In the genomic region with DNA sequence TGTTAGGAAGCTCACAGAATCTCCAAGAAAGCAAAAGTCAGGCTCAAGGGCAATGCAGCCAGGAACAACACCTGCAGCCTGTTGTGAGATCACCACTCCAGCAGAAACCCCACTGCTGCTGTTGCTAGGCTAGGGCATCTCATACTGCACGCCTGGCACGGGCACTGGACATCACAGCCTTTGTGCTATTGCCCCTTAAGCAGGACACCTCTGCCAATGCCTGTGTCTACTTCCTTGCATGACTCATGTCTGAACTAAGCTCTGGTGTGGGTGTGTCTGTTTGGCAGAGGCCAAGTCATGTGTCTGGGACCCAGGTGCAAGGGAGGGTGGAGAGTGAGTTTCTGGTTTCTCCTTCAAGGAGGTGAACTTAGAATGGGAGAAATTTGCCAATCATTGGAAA, we compare ENCODE assay signal across 9 cellular contexts. TPM values are rescaled to one million over a fixed set of nuclear protein-coding genes. Genes with fewer than 3 reads are reported as not detected.
DNase-seq lines count a peak whose midpoint lies in the region; ATAC-seq and TF ChIP-seq lines count a peak whose summit lies in the region.
"Had no signal": no experiment of that assay in that cellular context is flagged by ENCODE, and none has a peak within 500 bp of the region (broad histone marks: within the 10 kb centered on the region; RNA-seq: fewer than 3 reads in every experiment).

No MANE protein-coding gene starts in this region.

- H3K4me3 ChIP-seq in AG10803 (ENCODE audit: low read length) (no peak overlapping the region), smooth muscle cell (no peak overlapping the region)
- H3K4me3 ChIP-seq: vagina had no signal

- no peaks in the 10 kb centered on the region for H3K36me3 ChIP-seq in smooth muscle cell (ENCODE audit: low read depth)
- H3K36me3 ChIP-seq: vagina had no signal

- peak overlapping the region; percentile 100 for H3K27ac ChIP-seq in foreskin keratinocyte
- H3K27ac ChIP-seq in smooth muscle cell (ENCODE audit: low read depth): peak overlapping the region; percentile 75

- peak; percentile 88 for ATAC-seq in GM18909 (IDR thresholded peaks at IDR 0.05; ENCODE audit: poor library complexity, unreplicated experiment)
- peak; percentile 75 for ATAC-seq in HG03039 (IDR thresholded peaks at IDR 0.05; ENCODE audit: unreplicated experiment)
- ATAC-seq in foreskin keratinocyte: peak; percentile 89

- H3K9ac ChIP-seq in smooth muscle cell (ENCODE audit: low read depth): no peak overlapping the region

- no peaks in the 10 kb centered on the region for H3F3A ChIP-seq in smooth muscle cell (ENCODE audit: low read depth)

- TF ChIP-seq CTCF in AG10803 (conservative IDR thresholded peaks at IDR 0.05; ENCODE audit: low read length) (no peak), foreskin keratinocyte (conservative IDR thresholded peaks at IDR 0.05) (no peak), smooth muscle cell (IDR thresholded peaks at IDR 0.05; ENCODE audit: borderline replicate concordance, insufficient read depth, poor library complexity, severe bottlenecking) (no peak)

- no peaks in the 10 kb centered on the region for H4K20me1 ChIP-seq in smooth muscle cell (ENCODE audit: low read depth)

- H3K4me2 ChIP-seq in smooth muscle cell: no peak overlapping the region

- no peaks in the 10 kb centered on the region for H3K9me3 ChIP-seq in smooth muscle cell (replicated peaks; ENCODE audit: low read depth)
- H3K9me3 ChIP-seq: vagina had no signal

- H3K27me3 ChIP-seq in foreskin keratinocyte (no peaks in the 10 kb centered on the region), smooth muscle cell (ENCODE audit: low read depth) (no peaks in the 10 kb centered on the region)
- H3K27me3 ChIP-seq: vagina had no signal

- 65% methylated on average over 2 of the region's 2 CpGs for WGBS in smooth muscle cell (ENCODE audit: low lambda C conversion rate)

- peaks cover 35% of the 10 kb centered on the region for H3K4me1 ChIP-seq in foreskin keratinocyte
- peaks cover 5% of the 10 kb centered on the region for H3K4me1 ChIP-seq in smooth muscle cell (ENCODE audit: low read depth)

- H3K79me2 ChIP-seq in smooth muscle cell (ENCODE audit: low read depth): no peaks in the 10 kb centered on the region

- peak; percentile 74 for DNase-seq in AG10803 (ENCODE audit: low read depth)
- peak; percentile 79 for DNase-seq in NCI-H460 (ENCODE audit: extremely low read depth, low read depth)
- DNase-seq in activated T-helper 1 cell treated with Interleukin-2 at 50 U/mL for 16 hours (ENCODE audit: low read depth): peak; percentile 10
- DNase-seq in foreskin keratinocyte: peak; percentile 97 to 98
- DNase-seq in smooth muscle cell (lab: John Stamatoyannopoulos, UW; ENCODE audit: unreplicated experiment): no peak
- no peak for DNase-seq in KG1 (lab: John Stamatoyannopoulos, UW)

- H2AFZ ChIP-seq in smooth muscle cell (ENCODE audit: low read depth): no peak overlapping the region

RNA-seq across cellular contexts. Expression of a gene that starts 10.0 kb away (rescaled TPM):
- 58.5 and 59.7 TPM in 2 replicates for total RNA-seq in NCI-H460 (2014; rRNA removed; shearing (Covaris generic))
- polyA plus RNA-seq in NCI-H460 (2014; cell fraction: nucleus; rRNA removed): 45.0 and 61.4 TPM in 2 replicates
- total RNA-seq in foreskin keratinocyte (65.7 and 73.9 TPM in 2 replicates), smooth muscle cell (82.8 and 95.6 TPM in 2 replicates)
- polyA plus RNA-seq in foreskin keratinocyte (47.4 and 59.5 TPM in 2 replicates), smooth muscle cell (61.8 and 63.3 TPM in 2 replicates)

RNA-seq across cellular contexts. Expression of a gene that starts 17.7 kb away (rescaled TPM):
- 0.42 and 1.4 TPM in 2 replicates for total RNA-seq in NCI-H460 (2014; rRNA removed; shearing (Covaris generic))
- polyA plus RNA-seq in NCI-H460 (2014; cell fraction: nucleus; rRNA removed): 0.02 and 0.88 TPM in 2 replicates
- 0.61 and 0.63 TPM in 2 replicates for total RNA-seq in foreskin keratinocyte
- 0.13 and 0.26 TPM in 2 replicates for polyA plus RNA-seq in foreskin keratinocyte
- total RNA-seq in smooth muscle cell: 0.99 and 2.4 TPM in 2 replicates
- 0.77 and 1.8 TPM in 2 replicates for polyA plus RNA-seq in smooth muscle cell

Comparison
In these comparisons a context has a peak if more than half of its experiments do, and no peak if none do; other contexts are left out.
1. DNase-seq: peak in AG10803 (single experiment), NCI-H460 (single experiment), activated T-helper 1 cell treated with Interleukin-2 at 50 U/mL for 16 hours (single experiment) and foreskin keratinocyte (2 of 2); none in smooth muscle cell (single experiment) and KG1 (single experiment).
2. Peak in every context shown above with its lines, with median percentiles within 50 percentile points of each other: ATAC-seq.